Comparison of ENCODE assay signal across 23 cellular contexts in genomic region chr7:99020413-99020715, GRCh38.
"Had no signal": no experiment of that assay in that cellular context is flagged by ENCODE, and none has a peak within 500 bp of the region (broad histone marks: within the 10 kb centered on the region; RNA-seq: fewer than 3 reads in every experiment).

No MANE protein-coding gene starts in this region.

- H3K4me3 Mint-ChIP-seq: natural killer cell; neural crest cell; stimulated activated naive B cell treated with anti-CD40 and anti-IgM and Interleukin-4, amounts not matched to agents 10 μg/mL and 1 μg/mL and 100 μg/mL, for 72 hours; stimulated activated naive CD8-positive, alpha-beta T cell treated with anti-CD3 and anti-CD28 coated beads, Interleukin-15, amount 100 ng/mL, for 72 hours had no signal

- H3K36me3 ChIP-seq: pancreas had no signal

- H3K4me1 Mint-ChIP-seq: neural crest cell had no signal

- H3K27ac Mint-ChIP-seq: stimulated activated naive B cell treated with anti-CD40 and anti-IgM and Interleukin-4, amounts not matched to agents 10 μg/mL and 1 μg/mL and 100 μg/mL, for 72 hours; stimulated activated naive CD8-positive, alpha-beta T cell treated with anti-CD3 and anti-CD28 coated beads, Interleukin-15, amount 100 ng/mL, for 72 hours had no signal

- H3K4me3 ChIP-seq: dorsolateral prefrontal cortex, lung, pancreas, psoas muscle, spleen, thoracic aorta had no signal

- H3K4me1 ChIP-seq: psoas muscle had no signal

- H3K27me3 ChIP-seq: dorsolateral prefrontal cortex, pancreas, spleen had no signal

- ATAC-seq: esophagus mucosa; natural killer cell; psoas muscle; sciatic nerve; stimulated activated naive B cell treated with anti-CD40 and anti-IgM and Interleukin-4, amounts not matched to agents 10 μg/mL and 1 μg/mL and 100 μg/mL, for 72 hours; stimulated activated naive CD8-positive, alpha-beta T cell treated with anti-CD3 and anti-CD28 coated beads, Interleukin-15, amount 100 ng/mL, for 72 hours had no signal

- H3K9me3 ChIP-seq: pancreas, psoas muscle, spleen, thoracic aorta had no signal

- H3K27me3 Mint-ChIP-seq: stimulated activated naive B cell treated with anti-CD40 and anti-IgM and Interleukin-4, amounts not matched to agents 10 μg/mL and 1 μg/mL and 100 μg/mL, for 72 hours; stimulated activated naive CD8-positive, alpha-beta T cell treated with anti-CD3 and anti-CD28 coated beads, Interleukin-15, amount 100 ng/mL, for 72 hours had no signal

- DNase-seq: central memory CD4-positive, alpha-beta T cell; cortex of kidney; dorsolateral prefrontal cortex; effector memory CD4-positive, alpha-beta T cell; mesenchymal stem cell; natural killer cell; nucleus accumbens; pancreas; psoas muscle; retina; spleen; stimulated activated CD4-positive, alpha-beta T cell treated with anti-CD3 and anti-CD28 coated beads, Interleukin-15, amount 100 ng/mL, for 24 hours; stimulated activated CD4-positive, alpha-beta T cell treated with anti-CD3 and anti-CD28 coated beads, Interleukin-1b, Interleukin-23, amount 100 ng/mL, for 48 hours; stimulated activated CD4-positive, alpha-beta T cell treated with anti-CD3 and anti-CD28 coated beads, Interleukin-4, amount 100 ng/mL, for 24 hours; stimulated activated naive B cell treated with anti-CD40 and anti-IgM and Interleukin-4, amounts not matched to agents 10 μg/mL and 1 μg/mL and 100 μg/mL, for 72 hours; stimulated activated naive CD8-positive, alpha-beta T cell treated with anti-CD3 and anti-CD28 coated beads, Interleukin-15, amount 100 ng/mL, for 72 hours; substantia nigra; trophoblast cell had no signal

- H3K9me3 Mint-ChIP-seq: natural killer cell; neural crest cell; stimulated activated naive B cell treated with anti-CD40 and anti-IgM and Interleukin-4, amounts not matched to agents 10 μg/mL and 1 μg/mL and 100 μg/mL, for 72 hours; stimulated activated naive CD8-positive, alpha-beta T cell treated with anti-CD3 and anti-CD28 coated beads, Interleukin-15, amount 100 ng/mL, for 72 hours had no signal

- H3K27ac ChIP-seq: pancreas, psoas muscle, spleen, thoracic aorta had no signal
